In genomic region chr1:47415728-47416318, GRCh38 we compare ENCODE assay signal across 8 cellular contexts. TPM values are rescaled to one million over a fixed set of nuclear protein-coding genes. Genes with fewer than 3 reads are reported as not detected.
DNase-seq lines count a peak whose midpoint lies in the region; ATAC-seq and TF ChIP-seq lines count a peak whose summit lies in the region.

Gene FOXE3 (plus strand): TSS chr1:47416285. CDS start chr1:47416316, 31 bp downstream.

- intact Hi-C loops in heart right ventricle (cut with DNase I) (loop anchor here in 1 of 10 donors (10.0 kb wide), 1 partner anchor 231 kb away; no protein-coding TSS in a partner anchor), Right ventricle myocardium superior (cut with DNase I) (no loop called here), mammary epithelial cell (cut with micrococcal nuclease) (no loop called here), transverse colon (cut with DNase I; ENCODE audit: low total_unique reads) (no loop called here), esophagus squamous epithelium (cut with DNase I) (no loop called here)

- no peak within 1 kb of the TSS for H3K9ac ChIP-seq in mammary epithelial cell (ENCODE audit: insufficient read depth, low read length)

- H3K36me3 ChIP-seq in heart right ventricle (no peaks in the 10 kb centered on the region), mammary epithelial cell (ENCODE audit: insufficient read depth, low read length) (no peaks in the 10 kb centered on the region), lung (ENCODE audit: control insufficient read depth in 2 of 2, insufficient read depth in 2 of 2, low read length in 2 of 2) (no peaks in the 10 kb centered on the region), transverse colon (no peaks in the 10 kb centered on the region), esophagus squamous epithelium (no peaks in the 10 kb centered on the region)

- in situ Hi-C loops in mammary epithelial cell (cut with MboI; ENCODE audit: low sequenced_read_pairs in 2 of 2): loop anchor here in 1 of 2 donors (25.0 kb wide), 1 partner anchor 229 kb away; the partner anchor contains the start of gene PDZK1IP1
- in situ Hi-C loops in transverse colon (cut with MboI; ENCODE audit: low pct_ligation_motif_present in 1 of 4, low pct_unique_long_range_greater_than_20kb in 1 of 4, low sequenced_read_pairs in 3 of 4): loop anchor here in 2 of 4 donors (25.0 kb wide), 1 partner anchor 229 kb away; the partner anchor contains the start of gene PDZK1IP1 (in 2 of the 2)

- DNase-seq in heart right ventricle: no peak
- DNase-seq in Right ventricle myocardium superior: no peak
- no peak for DNase-seq in mammary epithelial cell
- no peak for DNase-seq in lung (ENCODE audit: low spot score)
- no peak for DNase-seq in transverse colon
- DNase-seq in NOMO-1 (lab: John Stamatoyannopoulos, UW; ENCODE audit: unreplicated experiment in 2 of 2): no peak
- DNase-seq in esophagus squamous epithelium (lab: John Stamatoyannopoulos, UW): no peak
- DNase-seq in NCI-H82 (lab: John Stamatoyannopoulos, UW): no peak

- H3K27me3 ChIP-seq in heart right ventricle: peaks cover 13 to 80% (median 61%) of the 10 kb centered on the region in 7 donors
- peaks cover 5% of the 10 kb centered on the region for H3K27me3 ChIP-seq in mammary epithelial cell (ENCODE audit: insufficient read depth, low read length)
- H3K27me3 ChIP-seq in lung (ENCODE audit: control insufficient read depth, insufficient read depth): peaks cover 7% of the 10 kb centered on the region
- H3K27me3 ChIP-seq in transverse colon: peaks cover 43% of the 10 kb centered on the region
- H3K27me3 ChIP-seq in esophagus squamous epithelium: peaks cover 0 to 96% (median 5%) of the 10 kb centered on the region in 4 donors

- no peak for ATAC-seq in heart right ventricle
- no peak for ATAC-seq in Right ventricle myocardium superior (ENCODE audit: poor library complexity)
- ATAC-seq in lung (ENCODE audit: insufficient read depth, low FRiP score): no peak

- H3K79me2 ChIP-seq in mammary epithelial cell (ENCODE audit: insufficient read depth, low read length): no peaks in the 10 kb centered on the region

- peak within 1 kb of the TSS; percentile 79 for H3K4me2 ChIP-seq in mammary epithelial cell (ENCODE audit: insufficient read depth, low read depth, low read length)

- H3K9me3 ChIP-seq in heart right ventricle: no peaks in the 10 kb centered on the region
- H3K9me3 ChIP-seq in mammary epithelial cell (replicated peaks; ENCODE audit: insufficient read depth, low read length): no peaks in the 10 kb centered on the region
- H3K9me3 ChIP-seq in lung (ENCODE audit: control insufficient read depth in 2 of 2, insufficient read depth in 1 of 2, low read length in 1 of 2): no peaks in the 10 kb centered on the region
- H3K9me3 ChIP-seq in transverse colon: no peaks in the 10 kb centered on the region
- H3K9me3 ChIP-seq in esophagus squamous epithelium: no peaks in the 10 kb centered on the region

- H3K4me1 ChIP-seq in heart right ventricle: peaks cover 0 to 3% (median 0%) of the 10 kb centered on the region in 9 donors
- peaks cover 11% of the 10 kb centered on the region for H3K4me1 ChIP-seq in mammary epithelial cell (ENCODE audit: insufficient read depth, low read length)
- H3K4me1 ChIP-seq in lung (ENCODE audit: control insufficient read depth in 2 of 2, insufficient read depth in 2 of 2, low read length in 2 of 2): peaks cover 0 to 4% of the 10 kb centered on the region in 2 donors
- peaks cover 0 to 3% (median 0%) of the 10 kb centered on the region in 4 donors for H3K4me1 ChIP-seq in transverse colon
- H3K4me1 ChIP-seq in esophagus squamous epithelium: peaks cover 0 to 12% (median 10%) of the 10 kb centered on the region in 3 donors

- TF ChIP-seq POLR2A in transverse colon (IDR thresholded peaks at IDR 0.05) (no peak), esophagus squamous epithelium (IDR thresholded peaks at IDR 0.05) (no peak)

- peak within 1 kb of the TSS; percentile 89 for H2AFZ ChIP-seq in mammary epithelial cell (ENCODE audit: low read depth, low read length)

- H3K27ac ChIP-seq in heart right ventricle: no peak within 1 kb of the TSS
- no peak within 1 kb of the TSS for H3K27ac ChIP-seq in mammary epithelial cell (ENCODE audit: insufficient read depth, low read depth, low read length)
- no peak within 1 kb of the TSS for H3K27ac ChIP-seq in lung (ENCODE audit: low read depth in 1 of 2, low read length in 1 of 2)
- H3K27ac ChIP-seq in transverse colon: no peak within 1 kb of the TSS
- H3K27ac ChIP-seq in esophagus squamous epithelium: no peak within 1 kb of the TSS

- TF ChIP-seq EP300 in transverse colon (IDR thresholded peaks at IDR 0.05; ENCODE audit: low read depth): no peak

- dilution Hi-C loops in mammary epithelial cell (cut with HindIII; ENCODE audit: low sequenced_read_pairs): no loop called here

- CTCF ChIA-PET in mammary epithelial cell (lab: Charles Lee; ENCODE audit: low non-redundant PET): no interaction called here

- H3K4me3 ChIP-seq in heart right ventricle (peak within 1 kb of the TSS in 8 of 10 donors; percentile 17 to 40 (median 26)), mammary epithelial cell (replicated peaks in 1 of 3; ENCODE audit: insufficient read depth in 1 of 3, low read depth in 2 of 3, low read length in 3 of 3) (peak within 1 kb of the TSS in 2 of 3 experiments; percentile 23 to 41), lung (peak within 1 kb of the TSS; percentile 8), transverse colon (peak within 1 kb of the TSS in 3 of 4 donors; percentile 8 to 50 (median 26)), esophagus squamous epithelium (peak within 1 kb of the TSS in 2 of 4 donors; percentile 29 to 61)

- WGBS in heart right ventricle, 2 donors: 21 to 39% methylated on average over 9 to 21 of the region's 21 CpGs
- 20% methylated on average over 4 of the region's 21 CpGs for WGBS in mammary epithelial cell (ENCODE audit: low coverage, missing lambda C conversion rate)
- WGBS in lung, 2 donors: 29 to 45% methylated on average over 12 to 21 of the region's 21 CpGs
- whole genome bisulfite sequencing in transverse colon (ENCODE audit: low coverage in 1 of 2), 2 donors: 37% methylated on average over 21 of the region's 21 CpGs; no CpG with 5 or more reads in 1 of the 2 donors
- 32 to 34% methylated on average over 16 to 21 of the region's 21 CpGs for WGBS in esophagus squamous epithelium, 2 donors

- H4K20me1 ChIP-seq in mammary epithelial cell (ENCODE audit: insufficient read depth, low read length): no peaks in the 10 kb centered on the region

- no peak for TF ChIP-seq CTCF in heart right ventricle (IDR thresholded peaks at IDR 0.05)
- TF ChIP-seq CTCF in mammary epithelial cell (conservative IDR thresholded peaks at IDR 0.05 in 1 of 2, IDR thresholded peaks at IDR 0.05 in 1 of 2; ENCODE audit: extremely low read depth in 1 of 2, insufficient read depth in 1 of 2, low read depth in 1 of 2, low read length in 2 of 2): no peak
- TF ChIP-seq CTCF in lung (IDR thresholded peaks at IDR 0.05; ENCODE audit: control extremely low read depth, extremely low read depth): no peak
- TF ChIP-seq CTCF in transverse colon (IDR thresholded peaks at IDR 0.05): no peak
- TF ChIP-seq CTCF in esophagus squamous epithelium (IDR thresholded peaks at IDR 0.05): no peak

- BruUV-seq in mammary epithelial cell (replicated peaks; lab: Mats Ljungman, UMichigan): no TSS peak

RNA-seq across cellular contexts. Expression of gene FOXE3, which starts in this region (rescaled TPM):
- total RNA-seq in heart right ventricle: not detected
- polyA plus RNA-seq in heart right ventricle: under 1 TPM in 1 of 2 donors, not detected in 1; 0.03 TPM
- total RNA-seq in Right ventricle myocardium superior: not detected
- not detected for total RNA-seq in mammary epithelial cell
- polyA plus RNA-seq in mammary epithelial cell: 0.03 TPM
- polyA minus RNA-seq in mammary epithelial cell: not detected
- total RNA-seq in lung: not detected
- polyA plus RNA-seq in lung: under 1 TPM in 1 of 2 donors, not detected in 1; 0.01 TPM
- total RNA-seq in transverse colon: not detected
- total RNA-seq in esophagus squamous epithelium: not detected
